Comparison of ENCODE assay signal across 17 cellular contexts in genomic region chr15:38680780-38681179, GRCh38.
"Had no signal": no experiment of that assay in that cellular context is flagged by ENCODE, and none has a peak within 500 bp of the region (broad histone marks: within the 10 kb centered on the region; RNA-seq: fewer than 3 reads in every experiment).

No MANE protein-coding gene starts in this region.

- H3K36me3 Mint-ChIP-seq: mesothelial cell of epicardium had no signal

- ATAC-seq: gastroesophageal sphincter, left lung, sciatic nerve had no signal

- H3K4me3 Mint-ChIP-seq: mesothelial cell of epicardium, nephron had no signal

- H3K27ac Mint-ChIP-seq: mesothelial cell of epicardium, nephron had no signal

- DNase-seq: colonic mucosa; dermis blood vessel endothelial cell; esophagus squamous epithelium; foreskin fibroblast; glutamatergic neuron; islet precursor cell; left lung; spleen; stimulated activated CD4-positive, alpha-beta T cell treated with anti-CD3 and anti-CD28 coated beads, Interleukin-15, amount 100 ng/mL, for 24 hours; stimulated activated CD4-positive, alpha-beta T cell treated with anti-CD3 and anti-CD28 coated beads, Interleukin-1b, Interleukin-23, amount 100 ng/mL, for 48 hours; stimulated activated CD4-positive, alpha-beta T cell treated with anti-CD3 and anti-CD28 coated beads, Interleukin-4, amount 100 ng/mL, for 24 hours; stimulated activated naive CD4-positive, alpha-beta T cell treated with Interleukin-2 at 50 U/mL for 16 hours; tibial artery had no signal

- H3K9me3 Mint-ChIP-seq: mesothelial cell of epicardium, nephron had no signal

- H3K4me1 Mint-ChIP-seq: nephron had no signal
